In the genomic region with DNA sequence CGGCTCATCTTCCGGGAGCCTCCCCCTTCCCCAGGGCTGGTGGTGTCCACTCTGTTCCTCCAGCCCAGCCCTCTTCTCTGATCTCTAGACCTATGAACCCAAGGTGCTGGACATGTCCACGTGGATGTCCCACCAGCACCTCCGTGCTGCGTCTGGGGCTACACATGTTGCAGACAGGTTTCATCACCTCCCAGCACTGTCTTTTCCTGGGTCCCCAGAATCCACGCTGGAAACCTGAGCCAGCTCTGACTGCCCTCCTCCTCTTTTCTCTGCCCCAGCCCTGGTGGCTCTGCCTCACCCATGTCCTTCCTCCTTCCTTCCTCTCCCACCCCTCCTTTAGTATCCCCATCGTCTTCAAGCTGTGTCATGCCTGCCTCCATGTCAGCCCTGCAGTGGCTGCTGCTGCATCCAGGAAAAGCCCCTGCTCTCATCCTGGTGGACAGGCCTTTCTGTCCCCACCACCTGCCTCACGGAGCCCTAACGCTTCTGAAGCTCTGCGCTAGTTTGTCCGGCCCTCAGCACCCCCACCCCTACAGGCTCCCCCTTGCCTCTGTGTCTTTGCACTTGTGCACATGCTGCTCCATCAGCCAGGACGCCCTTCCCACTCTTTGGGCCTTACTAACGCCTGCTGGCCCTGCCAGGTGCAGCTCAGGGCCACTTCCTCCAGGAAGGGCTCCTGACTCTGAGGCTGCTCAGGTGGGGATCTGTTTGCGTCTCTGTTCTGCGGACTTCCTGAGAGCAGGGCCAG, we compare ENCODE assay signal across 3 cellular contexts.
TF ChIP-seq lines count a peak whose summit lies in the region.

No MANE protein-coding gene starts in this region.

TF ChIP-seq in GM23338, 12 proteins besides CTCF, POLR2A, EP300 and RAD21 (continues in another document):
- TF ChIP-seq POLR2AphosphoS5 (IDR thresholded peaks at IDR 0.05; ENCODE audit: low read depth) = no peak
- no peak for TF ChIP-seq NANOG (IDR thresholded peaks at IDR 0.05; ENCODE audit: borderline replicate concordance)
- no peak for TF ChIP-seq ZNF114 (CRISPR knock-in tag; IDR thresholded peaks at IDR 0.05)
- TF ChIP-seq EZH2phosphoT487 (IDR thresholded peaks at IDR 0.05; ENCODE audit: unreplicated experiment) = no peak
- TF ChIP-seq, protein P1, sequence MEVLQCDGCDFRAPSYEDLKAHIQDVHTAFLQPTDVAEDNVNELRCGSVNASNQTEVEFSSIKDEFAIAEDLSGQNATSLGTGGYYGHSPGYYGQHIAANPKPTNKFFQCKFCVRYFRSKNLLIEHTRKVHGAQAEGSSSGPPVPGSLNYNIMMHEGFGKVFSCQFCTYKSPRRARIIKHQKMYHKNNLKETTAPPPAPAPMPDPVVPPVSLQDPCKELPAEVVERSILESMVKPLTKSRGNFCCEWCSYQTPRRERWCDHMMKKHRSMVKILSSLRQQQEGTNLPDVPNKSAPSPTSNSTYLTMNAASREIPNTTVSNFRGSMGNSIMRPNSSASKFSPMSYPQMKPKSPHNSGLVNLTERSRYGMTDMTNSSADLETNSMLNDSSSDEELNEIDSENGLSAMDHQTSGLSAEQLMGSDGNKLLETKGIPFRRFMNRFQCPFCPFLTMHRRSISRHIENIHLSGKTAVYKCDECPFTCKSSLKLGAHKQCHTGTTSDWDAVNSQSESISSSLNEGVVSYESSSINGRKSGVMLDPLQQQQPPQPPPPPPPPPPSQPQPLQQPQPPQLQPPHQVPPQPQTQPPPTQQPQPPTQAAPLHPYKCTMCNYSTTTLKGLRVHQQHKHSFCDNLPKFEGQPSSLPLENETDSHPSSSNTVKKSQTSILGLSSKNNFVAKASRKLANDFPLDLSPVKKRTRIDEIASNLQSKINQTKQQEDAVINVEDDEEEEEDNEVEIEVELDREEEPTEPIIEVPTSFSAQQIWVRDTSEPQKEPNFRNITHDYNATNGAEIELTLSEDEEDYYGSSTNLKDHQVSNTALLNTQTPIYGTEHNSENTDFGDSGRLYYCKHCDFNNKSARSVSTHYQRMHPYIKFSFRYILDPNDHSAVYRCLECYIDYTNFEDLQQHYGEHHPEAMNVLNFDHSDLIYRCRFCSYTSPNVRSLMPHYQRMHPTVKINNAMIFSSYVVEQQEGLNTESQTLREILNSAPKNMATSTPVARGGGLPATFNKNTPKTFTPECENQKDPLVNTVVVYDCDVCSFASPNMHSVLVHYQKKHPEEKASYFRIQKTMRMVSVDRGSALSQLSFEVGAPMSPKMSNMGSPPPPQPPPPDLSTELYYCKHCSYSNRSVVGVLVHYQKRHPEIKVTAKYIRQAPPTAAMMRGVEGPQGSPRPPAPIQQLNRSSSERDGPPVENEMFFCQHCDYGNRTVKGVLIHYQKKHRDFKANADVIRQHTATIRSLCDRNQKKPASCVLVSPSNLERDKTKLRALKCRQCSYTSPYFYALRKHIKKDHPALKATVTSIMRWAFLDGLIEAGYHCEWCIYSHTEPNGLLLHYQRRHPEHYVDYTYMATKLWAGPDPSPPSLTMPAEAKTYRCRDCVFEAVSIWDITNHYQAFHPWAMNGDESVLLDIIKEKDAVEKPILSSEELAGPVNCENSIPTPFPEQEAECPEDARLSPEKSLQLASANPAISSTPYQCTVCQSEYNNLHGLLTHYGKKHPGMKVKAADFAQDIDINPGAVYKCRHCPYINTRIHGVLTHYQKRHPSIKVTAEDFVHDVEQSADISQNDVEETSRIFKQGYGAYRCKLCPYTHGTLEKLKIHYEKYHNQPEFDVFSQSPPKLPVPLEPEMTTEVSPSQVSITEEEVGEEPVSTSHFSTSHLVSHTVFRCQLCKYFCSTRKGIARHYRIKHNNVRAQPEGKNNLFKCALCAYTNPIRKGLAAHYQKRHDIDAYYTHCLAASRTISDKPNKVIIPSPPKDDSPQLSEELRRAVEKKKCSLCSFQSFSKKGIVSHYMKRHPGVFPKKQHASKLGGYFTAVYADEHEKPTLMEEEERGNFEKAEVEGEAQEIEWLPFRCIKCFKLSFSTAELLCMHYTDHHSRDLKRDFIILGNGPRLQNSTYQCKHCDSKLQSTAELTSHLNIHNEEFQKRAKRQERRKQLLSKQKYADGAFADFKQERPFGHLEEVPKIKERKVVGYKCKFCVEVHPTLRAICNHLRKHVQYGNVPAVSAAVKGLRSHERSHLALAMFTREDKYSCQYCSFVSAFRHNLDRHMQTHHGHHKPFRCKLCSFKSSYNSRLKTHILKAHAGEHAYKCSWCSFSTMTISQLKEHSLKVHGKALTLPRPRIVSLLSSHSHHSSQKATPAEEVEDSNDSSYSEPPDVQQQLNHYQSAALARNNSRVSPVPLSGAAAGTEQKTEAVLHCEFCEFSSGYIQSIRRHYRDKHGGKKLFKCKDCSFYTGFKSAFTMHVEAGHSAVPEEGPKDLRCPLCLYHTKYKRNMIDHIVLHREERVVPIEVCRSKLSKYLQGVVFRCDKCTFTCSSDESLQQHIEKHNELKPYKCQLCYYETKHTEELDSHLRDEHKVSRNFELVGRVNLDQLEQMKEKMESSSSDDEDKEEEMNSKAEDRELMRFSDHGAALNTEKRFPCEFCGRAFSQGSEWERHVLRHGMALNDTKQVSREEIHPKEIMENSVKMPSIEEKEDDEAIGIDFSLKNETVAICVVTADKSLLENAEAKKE (CRISPR knock-in tag; IDR thresholded peaks at IDR 0.05) = no peak
- TF ChIP-seq STAT1 (IDR thresholded peaks at IDR 0.05; ENCODE audit: unreplicated experiment) = no peak

TF ChIP-seq in IMR-90, 13 proteins besides CTCF, POLR2A, EP300 and RAD21:
- TF ChIP-seq RFX5 (IDR thresholded peaks at IDR 0.05; ENCODE audit: low read depth, low read length) = no peak
- no peak for TF ChIP-seq BHLHE40 (IDR thresholded peaks at IDR 0.05; ENCODE audit: low read depth, low read length)
- no peak for TF ChIP-seq CHD1 (IDR thresholded peaks at IDR 0.05; ENCODE audit: low read depth, low read length)
- TF ChIP-seq SMC3 (IDR thresholded peaks at IDR 0.05; ENCODE audit: low read depth, low read length) = no peak
- no peak for TF ChIP-seq MAFK (IDR thresholded peaks at IDR 0.05; ENCODE audit: low read depth, low read length)
- no peak for TF ChIP-seq NFE2L2 (IDR thresholded peaks at IDR 0.05; ENCODE audit: low read depth, low read length)
- TF ChIP-seq MXI1 (IDR thresholded peaks at IDR 0.05; ENCODE audit: borderline replicate concordance, low read depth, low read length) = no peak
- TF ChIP-seq RCOR1 (IDR thresholded peaks at IDR 0.05; ENCODE audit: insufficient replicate concordance, low read length) = no peak
- no peak for TF ChIP-seq FOS (IDR thresholded peaks at IDR 0.05; ENCODE audit: low read depth, low read length)
- no peak for TF ChIP-seq MAZ (IDR thresholded peaks at IDR 0.05; ENCODE audit: borderline replicate concordance, low read depth, low read length)
- TF ChIP-seq, protein P2, sequence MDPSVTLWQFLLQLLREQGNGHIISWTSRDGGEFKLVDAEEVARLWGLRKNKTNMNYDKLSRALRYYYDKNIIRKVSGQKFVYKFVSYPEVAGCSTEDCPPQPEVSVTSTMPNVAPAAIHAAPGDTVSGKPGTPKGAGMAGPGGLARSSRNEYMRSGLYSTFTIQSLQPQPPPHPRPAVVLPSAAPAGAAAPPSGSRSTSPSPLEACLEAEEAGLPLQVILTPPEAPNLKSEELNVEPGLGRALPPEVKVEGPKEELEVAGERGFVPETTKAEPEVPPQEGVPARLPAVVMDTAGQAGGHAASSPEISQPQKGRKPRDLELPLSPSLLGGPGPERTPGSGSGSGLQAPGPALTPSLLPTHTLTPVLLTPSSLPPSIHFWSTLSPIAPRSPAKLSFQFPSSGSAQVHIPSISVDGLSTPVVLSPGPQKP (IDR thresholded peaks at IDR 0.05; ENCODE audit: borderline replicate concordance, low read depth, low read length) = no peak
- TF ChIP-seq, protein P3, sequence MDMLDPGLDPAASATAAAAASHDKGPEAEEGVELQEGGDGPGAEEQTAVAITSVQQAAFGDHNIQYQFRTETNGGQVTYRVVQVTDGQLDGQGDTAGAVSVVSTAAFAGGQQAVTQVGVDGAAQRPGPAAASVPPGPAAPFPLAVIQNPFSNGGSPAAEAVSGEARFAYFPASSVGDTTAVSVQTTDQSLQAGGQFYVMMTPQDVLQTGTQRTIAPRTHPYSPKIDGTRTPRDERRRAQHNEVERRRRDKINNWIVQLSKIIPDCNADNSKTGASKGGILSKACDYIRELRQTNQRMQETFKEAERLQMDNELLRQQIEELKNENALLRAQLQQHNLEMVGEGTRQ (IDR thresholded peaks at IDR 0.05; ENCODE audit: low read depth, low read length) = no peak
- TF ChIP-seq CEBPB (IDR thresholded peaks at IDR 0.05; ENCODE audit: low read depth, low read length) = no peak

TF ChIP-seq in H1, 55 proteins besides CTCF, POLR2A, EP300 and RAD21:
- no peak for TF ChIP-seq HDAC6 (IDR thresholded peaks at IDR 0.05; ENCODE audit: low read depth, low read length)
